ENCODE assay signal across 22 cellular contexts in genomic region chr10:93218386-93218785, GRCh38.
"Had no signal": no experiment of that assay in that cellular context is flagged by ENCODE, and none has a peak within 500 bp of the region (broad histone marks: within the 10 kb centered on the region; RNA-seq: fewer than 3 reads in every experiment).

No MANE protein-coding gene starts in this region.

- H3K4me3 Mint-ChIP-seq: activated CD4-positive, alpha-beta T cell treated with anti-CD3 and anti-CD28 coated beads, Interleukin-2, amount 10 ng/mL, durations not matched to agents 7 days and 5 days; activated CD8-positive, alpha-beta T cell treated with anti-CD3 and anti-CD28 coated beads for 36 hours; activated naive CD4-positive, alpha-beta T cell treated with anti-CD3 and anti-CD28 coated beads, Interleukin-2, amount 10 ng/mL, durations not matched to agents 7 days and 5 days; activated naive CD8-positive, alpha-beta T cell treated with anti-CD3 and anti-CD28 coated beads for 36 hours; activated T-cell treated with anti-CD3 and anti-CD28 coated beads, Interleukin-2, amount 50 U/mL, for 72 hours had no signal

- H3K27ac Mint-ChIP-seq: activated CD4-positive, alpha-beta T cell treated with anti-CD3 and anti-CD28 coated beads, Interleukin-2, amount 10 ng/mL, durations not matched to agents 7 days and 5 days; activated CD8-positive, alpha-beta T cell treated with anti-CD3 and anti-CD28 coated beads for 36 hours; activated naive CD4-positive, alpha-beta T cell treated with anti-CD3 and anti-CD28 coated beads, Interleukin-2, amount 10 ng/mL, durations not matched to agents 7 days and 5 days; activated naive CD8-positive, alpha-beta T cell treated with anti-CD3 and anti-CD28 coated beads for 36 hours; activated T-cell treated with anti-CD3 and anti-CD28 coated beads, Interleukin-2, amount 50 U/mL, for 72 hours; activated T-helper 2 cell treated with anti-CD3 and anti-CD28 coated beads, Interferon-gamma antibody, Interleukin-2, Interleukin-4, amounts not matched to agents 10 μg/mL and 5 μg/mL and 100 μg/mL, durations not matched to agents 14 hours and 24 hours and 36 hours had no signal

- H3K27me3 ChIP-seq: colonic mucosa, SJCRH30 had no signal

- DNase-seq: activated CD4-positive, alpha-beta T cell treated with anti-CD3 and anti-CD28 coated beads, Interleukin-2, amount 10 ng/mL, durations not matched to agents 7 days and 5 days; activated CD4-positive, CD25-positive, alpha-beta regulatory T cell; activated CD8-positive, alpha-beta memory T cell treated with anti-CD3 and anti-CD28 coated beads, Interleukin-2, amount 50 U/mL, for 4 hours; activated CD8-positive, alpha-beta T cell treated with anti-CD3 and anti-CD28 coated beads for 36 hours; activated gamma-delta T cell treated with Interleukin-2 at 50 U/mL for 16 hours; activated naive CD4-positive, alpha-beta T cell treated with anti-CD3 and anti-CD28 coated beads, Interleukin-2, amount 10 ng/mL, durations not matched to agents 7 days and 5 days; activated naive CD8-positive, alpha-beta T cell treated with anti-CD3 and anti-CD28 coated beads for 36 hours; activated T-cell treated with anti-CD3 and anti-CD28 coated beads, Interleukin-2, amount 50 U/mL, for 72 hours; caudate nucleus; colonic mucosa; Karpas-422; MM.1S; NCI-H1417; NCI-H187; NCI-H2081; NCI-H524 treated with DMSO at 0.1 percent for 48 hours; SJCRH30; SK-N-SH; T-helper 1 cell had no signal

- FAIRE-seq: K562 had no signal

- H3K9me3 Mint-ChIP-seq: activated CD4-positive, alpha-beta T cell treated with anti-CD3 and anti-CD28 coated beads, Interleukin-2, amount 10 ng/mL, durations not matched to agents 7 days and 5 days; activated CD8-positive, alpha-beta T cell treated with anti-CD3 and anti-CD28 coated beads for 36 hours; activated naive CD4-positive, alpha-beta T cell treated with anti-CD3 and anti-CD28 coated beads, Interleukin-2, amount 10 ng/mL, durations not matched to agents 7 days and 5 days; activated naive CD8-positive, alpha-beta T cell treated with anti-CD3 and anti-CD28 coated beads for 36 hours; activated T-cell treated with anti-CD3 and anti-CD28 coated beads, Interleukin-2, amount 50 U/mL, for 72 hours; activated T-helper 2 cell treated with anti-CD3 and anti-CD28 coated beads, Interferon-gamma antibody, Interleukin-2, Interleukin-4, amounts not matched to agents 10 μg/mL and 5 μg/mL and 100 μg/mL, durations not matched to agents 14 hours and 24 hours and 36 hours had no signal

- H3K4me1 Mint-ChIP-seq: activated CD4-positive, alpha-beta T cell treated with anti-CD3 and anti-CD28 coated beads, Interleukin-2, amount 10 ng/mL, durations not matched to agents 7 days and 5 days; activated naive CD4-positive, alpha-beta T cell treated with anti-CD3 and anti-CD28 coated beads, Interleukin-2, amount 10 ng/mL, durations not matched to agents 7 days and 5 days; activated naive CD8-positive, alpha-beta T cell treated with anti-CD3 and anti-CD28 coated beads for 36 hours had no signal

- H3K4me3 ChIP-seq: colonic mucosa, K562, SJCRH30 had no signal

- H3K36me3 Mint-ChIP-seq: activated naive CD4-positive, alpha-beta T cell treated with anti-CD3 and anti-CD28 coated beads, Interleukin-2, amount 10 ng/mL, durations not matched to agents 7 days and 5 days; activated naive CD8-positive, alpha-beta T cell treated with anti-CD3 and anti-CD28 coated beads for 36 hours had no signal

- H3K27me3 Mint-ChIP-seq: activated naive CD4-positive, alpha-beta T cell treated with anti-CD3 and anti-CD28 coated beads, Interleukin-2, amount 10 ng/mL, durations not matched to agents 7 days and 5 days; activated naive CD8-positive, alpha-beta T cell treated with anti-CD3 and anti-CD28 coated beads for 36 hours had no signal

- H3K36me3 ChIP-seq: colonic mucosa, SJCRH30 had no signal

- H3K27ac ChIP-seq: colonic mucosa, SJCRH30, VCaP had no signal
